ENCODE assay signal across 12 cellular contexts in genomic region chr6:37131960-37132253, GRCh38. TPM values are rescaled to one million over a fixed set of nuclear protein-coding genes. Genes with fewer than 3 reads are reported as not detected.
DNase-seq lines count a peak whose midpoint lies in the region; ATAC-seq and TF ChIP-seq lines count a peak whose summit lies in the region.
"Had no signal": no experiment of that assay in that cellular context is flagged by ENCODE, and none has a peak within 500 bp of the region (broad histone marks: within the 10 kb centered on the region; RNA-seq: fewer than 3 reads in every experiment).

No MANE protein-coding gene starts in this region.

- H3K27ac ChIP-seq in SJCRH30 (peak overlapping the region; percentile 61), right cardiac atrium (ENCODE audit: low read length) (peak overlapping the region; percentile 83), psoas muscle (peak overlapping the region; percentile 98)

- H3K4me1 ChIP-seq in SJCRH30 (peaks cover 35% of the 10 kb centered on the region), right cardiac atrium (ENCODE audit: control insufficient read depth, insufficient read depth, low read length) (peaks cover 8% of the 10 kb centered on the region), psoas muscle (peaks cover 68% of the 10 kb centered on the region)

- H3K27me3 Mint-ChIP-seq in Calu3 (ENCODE audit: unreplicated experiment) = no peaks in the 10 kb centered on the region

- H3K4me1 Mint-ChIP-seq in Calu3 (ENCODE audit: low read depth, unreplicated experiment) = peaks cover 75% of the 10 kb centered on the region

- BruUV-seq in Calu3 (replicated peaks; lab: Mats Ljungman, UMichigan) = no TSS peak

- TF ChIP-seq CTCF in Calu3 (IDR thresholded peaks at IDR 0.05; ENCODE audit: unreplicated experiment) (no peak), psoas muscle (IDR thresholded peaks at IDR 0.05) (no peak), GM10248 (IDR thresholded peaks at IDR 0.05; ENCODE audit: control extremely low read depth, extremely low read depth, low read depth, missing control alignments) (no peak)

- ATAC-seq in right cardiac atrium = no peak
- ATAC-seq in psoas muscle = no peak
- no peak for ATAC-seq in sciatic nerve
- ATAC-seq in HG02973 (IDR thresholded peaks at IDR 0.05; ENCODE audit: unreplicated experiment) = no peak

- CTCF ChIA-PET in Calu3 (lab: Charles Lee) (interaction anchor here (0.7 to 1.2 kb wide), 3 partner anchors 12 to 102 kb away, joined by 3 to 8 read pairs (median 6); no protein-coding TSS in a partner anchor), GM10248 (lab: Yijun Ruan, JAX) (interaction anchor here (1.5 to 3.4 kb wide), 5 partner anchors 11 to 80 kb away, joined by 4 to 14 read pairs (median 7); no protein-coding TSS in a partner anchor)

- peak overlapping the region; percentile 51 for H3K27ac Mint-ChIP-seq in Calu3 (ENCODE audit: unreplicated experiment)

- peaks cover 25% of the 10 kb centered on the region for H3K36me3 Mint-ChIP-seq in Calu3 (ENCODE audit: insufficient read depth, unreplicated experiment)

- no peaks in the 10 kb centered on the region for H3K9me3 Mint-ChIP-seq in Calu3 (ENCODE audit: low read depth, unreplicated experiment)

- POLR2A ChIA-PET in GM10248 (lab: Yijun Ruan, JAX) = interaction anchor here (0.6 kb wide), 1 partner anchor 10 kb away, joined by 3 read pairs; no protein-coding TSS in a partner anchor

- no peaks in the 10 kb centered on the region for H3K27me3 ChIP-seq in SJCRH30
- no peaks in the 10 kb centered on the region for H3K27me3 ChIP-seq in right cardiac atrium (ENCODE audit: control insufficient read depth, insufficient read depth)
- H3K27me3 ChIP-seq in psoas muscle (ENCODE audit: insufficient read depth in 3 of 3, low read length in 2 of 3) = no peaks in the 10 kb centered on the region

- no peak for DNase-seq in Calu3
- DNase-seq in SJCRH30 = no peak
- DNase-seq in right cardiac atrium = no peak
- no peak for DNase-seq in psoas muscle
- no peak for DNase-seq in activated CD4-positive, CD25-positive, alpha-beta regulatory T cell treated with anti-CD3 and anti-CD28 coated beads, Interleukin-2, amount 50 U/mL, for 72 hours
- DNase-seq in GM10248 (ENCODE audit: extremely low spot score) = no peak
- no peak for DNase-seq in sciatic nerve (ENCODE audit: low spot score)
- DNase-seq: activated T-cell treated with anti-CD3 and anti-CD28 coated beads for 4 hours; DMS153; NCI-H2029; stimulated activated CD4-positive, alpha-beta T cell treated with anti-CD3 and anti-CD28 coated beads, Interleukin-1b, Interleukin-23, amount 100 ng/mL, for 48 hours had no signal

- H3K36me3 ChIP-seq in SJCRH30 = no peaks in the 10 kb centered on the region
- no peaks in the 10 kb centered on the region for H3K36me3 ChIP-seq in psoas muscle (ENCODE audit: insufficient read depth in 1 of 2, low read depth in 1 of 2)

- no peaks in the 10 kb centered on the region for H3K9me3 ChIP-seq in SJCRH30 (replicated peaks)
- H3K9me3 ChIP-seq in right cardiac atrium (ENCODE audit: control insufficient read depth, low read length) = no peaks in the 10 kb centered on the region
- H3K9me3 ChIP-seq in psoas muscle = no peaks in the 10 kb centered on the region

- H3K4me3 Mint-ChIP-seq in Calu3 (ENCODE audit: low read depth, unreplicated experiment) = no peak overlapping the region

- intact Hi-C loops in Calu3 (cut with micrococcal nuclease; ENCODE audit: unreplicated experiment) = loop anchor here (2.0 kb wide), 1 partner anchor 27 kb away; no protein-coding TSS in a partner anchor
- intact Hi-C loops in right cardiac atrium (cut with DNase I) = no loop called here
- intact Hi-C loops in psoas muscle (cut with DNase I) = loop anchor here (1.0 to 5.0 kb wide), 6 partner anchors 29 to 80 kb away; partner anchors contain the start of gene PIM1 (in 1 of the 2)
- intact Hi-C loops in sciatic nerve (cut with DNase I) = no loop called here

- H3K4me3 ChIP-seq in SJCRH30 (no peak overlapping the region), right cardiac atrium (ENCODE audit: low read length) (no peak overlapping the region), psoas muscle (peak overlapping the region; percentile 29)

RNA-seq across cellular contexts. Expression of gene PIM1, which starts 38.0 kb away (rescaled TPM):
- total RNA-seq in Calu3 (2022) (18.6 and 19.1 TPM in 2 replicates), right cardiac atrium (10 to 100 TPM; 22.5 to 72.5 (median 32.1) TPM), psoas muscle (10 to 100 TPM; 18.0 to 45.5 (median 32.8) TPM), sciatic nerve (50.9 TPM)
- total RNA-seq in SJCRH30 (2014; rRNA removed; shearing (Covaris generic)) = 15.2 and 16.4 TPM in 2 replicates
- polyA plus RNA-seq in right cardiac atrium (44.2 TPM), psoas muscle (10 to 100 TPM in 1 of 3 donors, 1 to 10 TPM in 2; 2.8 to 16.5 (median 7.8) TPM)

Comparison
In these comparisons a context has a peak if more than half of its experiments do, and no peak if none do; other contexts are left out.
1. intact Hi-C loops: an anchor here in Calu3 (2.0 kb wide) and psoas muscle (1.0 to 5.0 kb wide); none called in right cardiac atrium and sciatic nerve.